In genomic region chr7:139482662-139483466, GRCh38 we compare ENCODE assay signal across 8 cellular contexts. TPM values are rescaled to one million over a fixed set of nuclear protein-coding genes. Genes with fewer than 3 reads are reported as not detected.
DNase-seq lines count a peak whose midpoint lies in the region; ATAC-seq and TF ChIP-seq lines count a peak whose summit lies in the region.
"Had no signal": no experiment of that assay in that cellular context is flagged by ENCODE, and none has a peak within 500 bp of the region (broad histone marks: within the 10 kb centered on the region; RNA-seq: fewer than 3 reads in every experiment).

No MANE protein-coding gene starts in this region.

- peaks cover 8% of the 10 kb centered on the region for H3K4me1 Mint-ChIP-seq in activated B cell treated with CpG ODN at 0.5 μM for 24 hours

- H3K27ac ChIP-seq in cardiac muscle cell (no peak overlapping the region), rectal smooth muscle tissue (ENCODE audit: low read depth, low read length) (no peak overlapping the region)

- H3K27ac Mint-ChIP-seq in activated B cell treated with CpG ODN at 0.5 μM for 24 hours: no peak overlapping the region

- peak; percentile 21 for DNase-seq in activated B cell treated with CpG ODN at 0.5 μM for 24 hours
- DNase-seq in cardiac muscle cell (ENCODE audit: low read depth in 1 of 2, low spot score in 1 of 2): peak; percentile 42 to 56
- no peak for DNase-seq in OCI-M2 (lab: John Stamatoyannopoulos, UW; ENCODE audit: unreplicated experiment)

- peak overlapping the region; percentile 76 for H3K4me3 Mint-ChIP-seq in activated B cell treated with CpG ODN at 0.5 μM for 24 hours

- H3K9ac ChIP-seq in rectal smooth muscle tissue (ENCODE audit: low read length): no peak overlapping the region

- H3K9me3 Mint-ChIP-seq in activated B cell treated with CpG ODN at 0.5 μM for 24 hours: no peaks in the 10 kb centered on the region

- H3K36me3 ChIP-seq in cardiac muscle cell: no peaks in the 10 kb centered on the region
- H3K36me3 ChIP-seq in rectal smooth muscle tissue (ENCODE audit: control insufficient read depth, insufficient read depth, low read length): no peaks in the 10 kb centered on the region

- H3K9me3 ChIP-seq in cardiac muscle cell (ENCODE audit: low read depth): no peaks in the 10 kb centered on the region

- ATAC-seq in GM18511 (IDR thresholded peaks at IDR 0.05; ENCODE audit: unreplicated experiment) (peak; percentile 35), HG02840 (IDR thresholded peaks at IDR 0.05; ENCODE audit: low FRiP score, unreplicated experiment) (peak; percentile 30), activated B cell treated with CpG ODN at 0.5 μM for 24 hours (ENCODE audit: low read depth) (peak; percentile 15), HG02870 (IDR thresholded peaks at IDR 0.05; ENCODE audit: unreplicated experiment) (no peak)

- intact Hi-C loops in activated B cell treated with CpG ODN at 0.5 μM for 24 hours (cut with micrococcal nuclease): no loop called here

- CTCF ChIA-PET in activated B cell treated with CpG ODN at 0.5 μM for 24 hours (lab: Charles Lee): no interaction called here

- H3K4me1 ChIP-seq in cardiac muscle cell (ENCODE audit: low read depth) (peaks cover 8% of the 10 kb centered on the region), rectal smooth muscle tissue (ENCODE audit: control insufficient read depth, insufficient read depth, low read length) (no peaks in the 10 kb centered on the region)

- peaks cover 67% of the 10 kb centered on the region for H3K27me3 ChIP-seq in cardiac muscle cell
- peaks cover 10% of the 10 kb centered on the region for H3K27me3 ChIP-seq in rectal smooth muscle tissue (ENCODE audit: control insufficient read depth, insufficient read depth, low read length)

- peaks cover 16% of the 10 kb centered on the region for H3K27me3 Mint-ChIP-seq in activated B cell treated with CpG ODN at 0.5 μM for 24 hours

- H3K4me3 ChIP-seq in cardiac muscle cell (peak overlapping the region; percentile 28), rectal smooth muscle tissue (ENCODE audit: low read length) (peak overlapping the region; percentile 27)

- POLR2A ChIA-PET in activated B cell treated with CpG ODN at 0.5 μM for 24 hours (lab: Charles Lee): interaction anchor here (0.5 to 0.6 kb wide), 2 partner anchors 59 to 753 kb away, joined by 3 to 4 read pairs; no protein-coding TSS in a partner anchor

- TF ChIP-seq CTCF in activated B cell treated with CpG ODN at 0.5 μM for 24 hours (IDR thresholded peaks at IDR 0.05) (no peak), cardiac muscle cell (IDR thresholded peaks at IDR 0.05; ENCODE audit: low read depth, low read length) (no peak)

- H3K36me3 Mint-ChIP-seq in activated B cell treated with CpG ODN at 0.5 μM for 24 hours (ENCODE audit: low read depth): no peaks in the 10 kb centered on the region

RNA-seq across cellular contexts. Expression of gene KLRG2, which starts 0.6 kb away (rescaled TPM):
- total RNA-seq in activated B cell treated with CpG ODN at 0.5 μM for 24 hours (0.17 TPM in 1 of 2 replicates, not detected in the other), cardiac muscle cell (0.60 TPM in 1 of 2 replicates, not detected in the other)
- not detected in 2 replicates for polyA plus RNA-seq in cardiac muscle cell
- total RNA-seq: pulmonary artery endothelial cell had no signal

RNA-seq across cellular contexts. Expression of gene CLEC2L, which starts 40.6 kb away (rescaled TPM):
- total RNA-seq in activated B cell treated with CpG ODN at 0.5 μM for 24 hours (not detected in 2 replicates), cardiac muscle cell (0.18 and 0.27 TPM in 2 replicates)
- polyA plus RNA-seq in cardiac muscle cell: 0.16 and 0.26 TPM in 2 replicates
- total RNA-seq: pulmonary artery endothelial cell had no signal
